24 cellular contexts compared by ENCODE assay signal in genomic region chr2:222976521-222977076, GRCh38.
"Had no signal": no experiment of that assay in that cellular context is flagged by ENCODE, and none has a peak within 500 bp of the region (broad histone marks: within the 10 kb centered on the region; RNA-seq: fewer than 3 reads in every experiment).

No MANE protein-coding gene starts in this region.

- H3K4me1 ChIP-seq: adrenal gland, tibial nerve had no signal

- H3K4me3 ChIP-seq: adrenal gland, body of pancreas, coronary artery, heart left ventricle, mucosa of descending colon, tibial nerve had no signal

- H3K4me1 Mint-ChIP-seq: activated CD4-positive, alpha-beta T cell treated with anti-CD3 and anti-CD28 coated beads for 36 hours; activated CD8-positive, alpha-beta memory T cell treated with anti-CD3 and anti-CD28 coated beads, Interleukin-2, amount 10 ng/mL, durations not matched to agents 7 days and 5 days; activated naive CD4-positive, alpha-beta T cell treated with anti-CD3 and anti-CD28 coated beads, Interleukin-2, amount 10 ng/mL, durations not matched to agents 7 days and 5 days; immature natural killer cell; naive thymus-derived CD4-positive, alpha-beta T cell; stimulated activated naive B cell treated with anti-CD40 and anti-IgM and Interleukin-4, amounts not matched to agents 10 μg/mL and 1 μg/mL and 100 μg/mL, for 72 hours; T-helper 17 cell had no signal

- H3K9me3 Mint-ChIP-seq: activated CD4-positive, alpha-beta memory T cell treated with anti-CD3 and anti-CD28 coated beads for 36 hours; activated naive CD4-positive, alpha-beta T cell treated with anti-CD3 and anti-CD28 coated beads, Interleukin-2, amount 10 ng/mL, durations not matched to agents 7 days and 5 days; activated T-helper 2 cell treated with anti-CD3 and anti-CD28 coated beads, Interferon-gamma antibody, Interleukin-2, Interleukin-4, amounts not matched to agents 10 μg/mL and 5 μg/mL and 100 μg/mL, durations not matched to agents 14 hours and 24 hours and 36 hours; naive thymus-derived CD4-positive, alpha-beta T cell; stimulated activated naive B cell treated with anti-CD40 and anti-IgM and Interleukin-4, amounts not matched to agents 10 μg/mL and 1 μg/mL and 100 μg/mL, for 72 hours had no signal

- H3K27ac Mint-ChIP-seq: activated CD4-positive, alpha-beta memory T cell treated with anti-CD3 and anti-CD28 coated beads for 36 hours; activated CD4-positive, alpha-beta T cell treated with anti-CD3 and anti-CD28 coated beads for 36 hours; activated CD8-positive, alpha-beta memory T cell treated with anti-CD3 and anti-CD28 coated beads, Interleukin-2, amount 10 ng/mL, durations not matched to agents 7 days and 5 days; activated naive CD4-positive, alpha-beta T cell treated with anti-CD3 and anti-CD28 coated beads, Interleukin-2, amount 10 ng/mL, durations not matched to agents 7 days and 5 days; activated T-helper 2 cell treated with anti-CD3 and anti-CD28 coated beads, Interferon-gamma antibody, Interleukin-2, Interleukin-4, amounts not matched to agents 10 μg/mL and 5 μg/mL and 100 μg/mL, durations not matched to agents 14 hours and 24 hours and 36 hours; immature natural killer cell; naive thymus-derived CD4-positive, alpha-beta T cell; stimulated activated naive B cell treated with anti-CD40 and anti-IgM and Interleukin-4, amounts not matched to agents 10 μg/mL and 1 μg/mL and 100 μg/mL, for 72 hours; T-helper 17 cell had no signal

- H3K4me3 Mint-ChIP-seq: activated CD4-positive, alpha-beta memory T cell treated with anti-CD3 and anti-CD28 coated beads for 36 hours; activated CD4-positive, alpha-beta T cell treated with anti-CD3 and anti-CD28 coated beads for 36 hours; activated CD8-positive, alpha-beta memory T cell treated with anti-CD3 and anti-CD28 coated beads, Interleukin-2, amount 10 ng/mL, durations not matched to agents 7 days and 5 days; activated naive CD4-positive, alpha-beta T cell treated with anti-CD3 and anti-CD28 coated beads, Interleukin-2, amount 10 ng/mL, durations not matched to agents 7 days and 5 days; immature natural killer cell; naive thymus-derived CD4-positive, alpha-beta T cell; stimulated activated naive B cell treated with anti-CD40 and anti-IgM and Interleukin-4, amounts not matched to agents 10 μg/mL and 1 μg/mL and 100 μg/mL, for 72 hours; T-helper 17 cell had no signal

- ATAC-seq: activated CD4-positive, alpha-beta T cell treated with anti-CD3 and anti-CD28 coated beads for 36 hours; activated CD8-positive, alpha-beta memory T cell treated with anti-CD3 and anti-CD28 coated beads, Interleukin-2, amount 10 ng/mL, durations not matched to agents 7 days and 5 days; body of pancreas; heart left ventricle; left lobe of liver; mucosa of descending colon; naive thymus-derived CD4-positive, alpha-beta T cell; stimulated activated naive B cell treated with anti-CD40 and anti-IgM and Interleukin-4, amounts not matched to agents 10 μg/mL and 1 μg/mL and 100 μg/mL, for 72 hours; T-helper 17 cell had no signal

- H3K27me3 ChIP-seq: adrenal gland, body of pancreas, heart left ventricle, tibial nerve had no signal

- H3K27me3 Mint-ChIP-seq: activated naive CD4-positive, alpha-beta T cell treated with anti-CD3 and anti-CD28 coated beads, Interleukin-2, amount 10 ng/mL, durations not matched to agents 7 days and 5 days had no signal

- DNase-seq: activated CD4-positive, alpha-beta memory T cell treated with anti-CD3 and anti-CD28 coated beads for 36 hours; activated CD4-positive, alpha-beta T cell treated with anti-CD3 and anti-CD28 coated beads for 36 hours; activated CD8-positive, alpha-beta memory T cell treated with anti-CD3 and anti-CD28 coated beads, Interleukin-2, amount 10 ng/mL, durations not matched to agents 7 days and 5 days; activated naive CD4-positive, alpha-beta T cell treated with anti-CD3 and anti-CD28 coated beads, Interleukin-2, amount 10 ng/mL, durations not matched to agents 7 days and 5 days; activated T-cell treated with anti-CD3 and anti-CD28 coated beads, Interleukin-2, amount 50 U/mL, for 1 hour; adrenal gland; body of pancreas; central memory CD4-positive, alpha-beta T cell; effector CD4-positive, alpha-beta T cell; foreskin melanocyte; heart left ventricle; immature natural killer cell; mucosa of descending colon; naive thymus-derived CD4-positive, alpha-beta T cell; retina; stimulated activated CD4-positive, alpha-beta T cell treated with anti-CD3 and anti-CD28 coated beads, Interleukin-15, amount 100 ng/mL, for 24 hours; stimulated activated CD4-positive, alpha-beta T cell treated with anti-CD3 and anti-CD28 coated beads, Interleukin-4, amount 100 ng/mL, for 1 hour; stimulated activated naive B cell treated with anti-CD40 and anti-IgM and Interleukin-4, amounts not matched to agents 10 μg/mL and 1 μg/mL and 100 μg/mL, for 72 hours; T-helper 17 cell had no signal

- H3K9me3 ChIP-seq: adrenal gland, body of pancreas, heart left ventricle, mucosa of descending colon, neutrophil, tibial nerve had no signal

- H3K27ac ChIP-seq: adrenal gland, body of pancreas, coronary artery, heart left ventricle, neutrophil, tibial nerve had no signal

- H3K36me3 ChIP-seq: adrenal gland, heart left ventricle, neutrophil, tibial nerve had no signal
